17 cellular contexts compared by ENCODE assay signal in genomic region chr12:114747156-114747555, GRCh38.
DNase-seq lines count a peak whose midpoint lies in the region; ATAC-seq and TF ChIP-seq lines count a peak whose summit lies in the region.
"Had no signal": no experiment of that assay in that cellular context is flagged by ENCODE, and none has a peak within 500 bp of the region (broad histone marks: within the 10 kb centered on the region; RNA-seq: fewer than 3 reads in every experiment).

No MANE protein-coding gene starts in this region.

- H3K9me3 ChIP-seq in AG04450 (ENCODE audit: control insufficient read depth, insufficient read depth, low read length) (no peaks in the 10 kb centered on the region; the same call in 1 of the 2 replicates), hepatocyte (ENCODE audit: low read depth) (no peaks in the 10 kb centered on the region), prostate gland (no peaks in the 10 kb centered on the region)

- no peaks in the 10 kb centered on the region for H4K20me1 ChIP-seq in hepatocyte (ENCODE audit: insufficient read depth, poor library complexity, severe bottlenecking)

- DNase-seq in AG04450 (ENCODE audit: low read depth, low spot score) (no peak), M059J (ENCODE audit: low read depth) (peak; percentile 64), hepatocyte (ENCODE audit: low spot score) (no peak), prostate gland (ENCODE audit: low spot score) (no peak), AG20443 (ENCODE audit: low spot score) (no peak), KBM-7 (no peak)
- DNase-seq in activated CD8-positive, alpha-beta memory T cell treated with anti-CD3 and anti-CD28 coated beads, Interleukin-2, amount 10 ng/mL, durations not matched to agents 7 days and 5 days: no peak
- DNase-seq: CD8-positive, alpha-beta memory T cell; GF-D8; MM.1S; NCI-H1105; NCI-H187 treated with DMSO at 0.1 percent for 48 hours; NCI-H774; Right ventricle myocardium superior had no signal

- intact Hi-C loops in prostate gland (cut with DNase I): loop anchor here (2.0 kb wide), 1 partner anchor 54 kb away; no protein-coding TSS in a partner anchor

- no peaks in the 10 kb centered on the region for H3K9me3 Mint-ChIP-seq in activated CD8-positive, alpha-beta memory T cell treated with anti-CD3 and anti-CD28 coated beads, Interleukin-2, amount 10 ng/mL, durations not matched to agents 7 days and 5 days (ENCODE audit: low read depth)
- H3K9me3 Mint-ChIP-seq: CD8-positive, alpha-beta memory T cell had no signal

- no peak for TF ChIP-seq CTCF in AG04450 (IDR thresholded peaks at IDR 0.05; ENCODE audit: low read depth, low read length)
- TF ChIP-seq CTCF in hepatocyte (IDR thresholded peaks at IDR 0.05; ENCODE audit: poor library complexity): no peak
- TF ChIP-seq CTCF in prostate gland (IDR thresholded peaks at IDR 0.05): no peak

- H3K4me3 ChIP-seq in AG04450 (ENCODE audit: low read depth, low read length) (no peak overlapping the region), hepatocyte (no peak overlapping the region), prostate gland (no peak overlapping the region)

- H3K4me1 Mint-ChIP-seq in activated CD8-positive, alpha-beta memory T cell treated with anti-CD3 and anti-CD28 coated beads, Interleukin-2, amount 10 ng/mL, durations not matched to agents 7 days and 5 days: no peaks in the 10 kb centered on the region
- H3K4me1 Mint-ChIP-seq: B cell; CD8-positive, alpha-beta memory T cell had no signal

- H3K4me2 ChIP-seq in hepatocyte: peak overlapping the region; percentile 64
- H3K4me2 ChIP-seq: KMS-11 had no signal

- no peak overlapping the region for H3K4me3 Mint-ChIP-seq in activated CD8-positive, alpha-beta memory T cell treated with anti-CD3 and anti-CD28 coated beads, Interleukin-2, amount 10 ng/mL, durations not matched to agents 7 days and 5 days
- H3K4me3 Mint-ChIP-seq: B cell; CD8-positive, alpha-beta memory T cell had no signal

- no peak for TF ChIP-seq POLR2A in prostate gland (IDR thresholded peaks at IDR 0.05)

- 50% methylated on average over 9 of the region's 9 CpGs for WGBS in hepatocyte (ENCODE audit: low lambda C conversion rate, missing lambda C conversion rate)
- 57% methylated on average over 9 of the region's 9 CpGs for WGBS in prostate gland

- H2AFZ ChIP-seq in hepatocyte: no peak overlapping the region

- CTCF ChIA-PET in AG04450 (lab: Charles Lee): interaction anchor here (0.6 to 1.5 kb wide), 7 partner anchors 10 to 421 kb away, joined by 3 to 13 read pairs (median 3); partner anchors contain the start of gene TBX3
- CTCF ChIA-PET in activated CD8-positive, alpha-beta memory T cell treated with anti-CD3 and anti-CD28 coated beads, Interleukin-2, amount 10 ng/mL, durations not matched to agents 7 days and 5 days (lab: Charles Lee): no interaction called here

- no peak overlapping the region for H3K27ac Mint-ChIP-seq in activated CD8-positive, alpha-beta memory T cell treated with anti-CD3 and anti-CD28 coated beads, Interleukin-2, amount 10 ng/mL, durations not matched to agents 7 days and 5 days
- H3K27ac Mint-ChIP-seq: B cell had no signal

- peaks cover 2% of the 10 kb centered on the region for H3K79me2 ChIP-seq in hepatocyte

- H3K36me3 ChIP-seq in hepatocyte (replicated peaks; ENCODE audit: insufficient read depth, low read depth) (no peaks in the 10 kb centered on the region), prostate gland (no peaks in the 10 kb centered on the region)

- no peaks in the 10 kb centered on the region for H3K27me3 Mint-ChIP-seq in activated CD8-positive, alpha-beta memory T cell treated with anti-CD3 and anti-CD28 coated beads, Interleukin-2, amount 10 ng/mL, durations not matched to agents 7 days and 5 days
- H3K27me3 Mint-ChIP-seq: B cell; CD8-positive, alpha-beta memory T cell had no signal

- in situ Hi-C loops in KBM-7 (cut with MboI; ENCODE audit: low pct_unique_long_range_greater_than_20kb, low sequenced_read_pairs): no loop called here

- H3K4me1 ChIP-seq in hepatocyte (ENCODE audit: insufficient read depth): peaks cover 45% of the 10 kb centered on the region
- H3K4me1 ChIP-seq in prostate gland (replicated peaks): no peaks in the 10 kb centered on the region

- H3K9me2 ChIP-seq in hepatocyte (replicated peaks; ENCODE audit: insufficient read depth): no peaks in the 10 kb centered on the region

- H3K36me3 Mint-ChIP-seq in activated CD8-positive, alpha-beta memory T cell treated with anti-CD3 and anti-CD28 coated beads, Interleukin-2, amount 10 ng/mL, durations not matched to agents 7 days and 5 days: no peaks in the 10 kb centered on the region
- H3K36me3 Mint-ChIP-seq: CD8-positive, alpha-beta memory T cell had no signal

- POLR2A ChIA-PET in AG04450 (lab: Yijun Ruan, JAX): interaction anchor here (0.8 to 3.7 kb wide), 3 partner anchors 29 to 77 kb away, joined by 5 to 47 read pairs (median 8); partner anchors contain the start of gene TBX3

- no peak for ATAC-seq in GM18870 (IDR thresholded peaks at IDR 0.05; ENCODE audit: unreplicated experiment)
- no peak for ATAC-seq in activated CD8-positive, alpha-beta memory T cell treated with anti-CD3 and anti-CD28 coated beads, Interleukin-2, amount 10 ng/mL, durations not matched to agents 7 days and 5 days

- peak overlapping the region; percentile 79 for H3K27ac ChIP-seq in AG04450 (ENCODE audit: low read depth, low read length)
- H3K27ac ChIP-seq in hepatocyte: peak overlapping the region; percentile 90
- peak overlapping the region; percentile 43 to 66 for H3K27ac ChIP-seq in prostate gland
- H3K27ac ChIP-seq: KMS-11 had no signal

- H3K27me3 ChIP-seq in AG04450 (ENCODE audit: control insufficient read depth, insufficient read depth, low read length) (no peaks in the 10 kb centered on the region), hepatocyte (no peaks in the 10 kb centered on the region), prostate gland (replicated peaks; ENCODE audit: insufficient read depth) (no peaks in the 10 kb centered on the region)
